1 cellular context compared by ENCODE assay signal in the genomic region with DNA sequence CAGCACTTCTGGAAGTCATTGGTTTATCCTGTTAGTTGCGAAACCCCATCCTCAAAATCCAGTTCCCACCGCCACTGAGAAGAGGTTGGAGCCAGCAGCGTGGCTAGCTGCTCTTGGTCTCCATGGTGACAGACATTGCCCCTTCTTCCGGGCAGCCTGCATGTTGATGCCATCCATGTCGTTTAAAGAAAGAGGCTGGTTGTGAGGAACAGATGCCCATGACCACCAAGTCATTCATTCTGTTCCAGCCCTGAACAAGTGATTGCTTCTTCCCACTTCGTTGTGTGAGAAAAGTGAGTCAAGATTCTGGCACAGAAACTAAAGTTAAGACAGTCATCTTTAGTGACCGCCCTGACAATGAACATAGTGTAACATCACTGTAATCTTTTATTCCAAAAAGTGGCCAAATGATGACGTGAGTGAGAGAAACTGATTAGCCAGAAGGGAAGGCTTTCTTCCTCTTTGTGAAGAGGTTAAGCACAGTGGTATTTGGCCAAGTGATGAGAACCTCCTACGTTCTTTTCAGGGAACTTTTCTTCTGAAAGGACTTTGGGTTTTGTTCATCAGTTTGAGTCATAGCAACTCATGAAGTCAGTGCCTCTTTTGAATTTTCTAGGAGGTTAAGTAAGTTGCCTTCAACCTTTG.
TF ChIP-seq lines count a peak whose summit lies in the region.

No MANE protein-coding gene starts in this region.

TF ChIP-seq in SK-N-SH treated with all-trans-retinoic acid at 6 μM for 48 hours, 23 proteins besides CTCF, POLR2A, EP300 and RAD21 (continued from another document):
- TF ChIP-seq, protein P1, sequence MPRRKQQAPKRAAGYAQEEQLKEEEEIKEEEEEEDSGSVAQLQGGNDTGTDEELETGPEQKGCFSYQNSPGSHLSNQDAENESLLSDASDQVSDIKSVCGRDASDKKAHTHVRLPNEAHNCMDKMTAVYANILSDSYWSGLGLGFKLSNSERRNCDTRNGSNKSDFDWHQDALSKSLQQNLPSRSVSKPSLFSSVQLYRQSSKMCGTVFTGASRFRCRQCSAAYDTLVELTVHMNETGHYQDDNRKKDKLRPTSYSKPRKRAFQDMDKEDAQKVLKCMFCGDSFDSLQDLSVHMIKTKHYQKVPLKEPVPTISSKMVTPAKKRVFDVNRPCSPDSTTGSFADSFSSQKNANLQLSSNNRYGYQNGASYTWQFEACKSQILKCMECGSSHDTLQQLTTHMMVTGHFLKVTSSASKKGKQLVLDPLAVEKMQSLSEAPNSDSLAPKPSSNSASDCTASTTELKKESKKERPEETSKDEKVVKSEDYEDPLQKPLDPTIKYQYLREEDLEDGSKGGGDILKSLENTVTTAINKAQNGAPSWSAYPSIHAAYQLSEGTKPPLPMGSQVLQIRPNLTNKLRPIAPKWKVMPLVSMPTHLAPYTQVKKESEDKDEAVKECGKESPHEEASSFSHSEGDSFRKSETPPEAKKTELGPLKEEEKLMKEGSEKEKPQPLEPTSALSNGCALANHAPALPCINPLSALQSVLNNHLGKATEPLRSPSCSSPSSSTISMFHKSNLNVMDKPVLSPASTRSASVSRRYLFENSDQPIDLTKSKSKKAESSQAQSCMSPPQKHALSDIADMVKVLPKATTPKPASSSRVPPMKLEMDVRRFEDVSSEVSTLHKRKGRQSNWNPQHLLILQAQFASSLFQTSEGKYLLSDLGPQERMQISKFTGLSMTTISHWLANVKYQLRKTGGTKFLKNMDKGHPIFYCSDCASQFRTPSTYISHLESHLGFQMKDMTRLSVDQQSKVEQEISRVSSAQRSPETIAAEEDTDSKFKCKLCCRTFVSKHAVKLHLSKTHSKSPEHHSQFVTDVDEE (CRISPR knock-in tag; IDR thresholded peaks at IDR 0.05) = no peak
- no peak for TF ChIP-seq OSR1 (CRISPR knock-in tag; IDR thresholded peaks at IDR 0.05)
- TF ChIP-seq ZNF565 (CRISPR knock-in tag; conservative IDR thresholded peaks at IDR 0.05; ENCODE audit: low read depth) = no peak
- TF ChIP-seq, protein P2, sequence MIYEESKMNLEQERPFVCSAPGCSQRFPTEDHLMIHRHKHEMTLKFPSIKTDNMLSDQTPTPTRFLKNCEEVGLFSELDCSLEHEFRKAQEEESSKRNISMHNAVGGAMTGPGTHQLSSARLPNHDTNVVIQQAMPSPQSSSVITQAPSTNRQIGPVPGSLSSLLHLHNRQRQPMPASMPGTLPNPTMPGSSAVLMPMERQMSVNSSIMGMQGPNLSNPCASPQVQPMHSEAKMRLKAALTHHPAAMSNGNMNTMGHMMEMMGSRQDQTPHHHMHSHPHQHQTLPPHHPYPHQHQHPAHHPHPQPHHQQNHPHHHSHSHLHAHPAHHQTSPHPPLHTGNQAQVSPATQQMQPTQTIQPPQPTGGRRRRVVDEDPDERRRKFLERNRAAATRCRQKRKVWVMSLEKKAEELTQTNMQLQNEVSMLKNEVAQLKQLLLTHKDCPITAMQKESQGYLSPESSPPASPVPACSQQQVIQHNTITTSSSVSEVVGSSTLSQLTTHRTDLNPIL (CRISPR knock-in tag; IDR thresholded peaks at IDR 0.05; ENCODE audit: low read depth) = no peak
- no peak for TF ChIP-seq TOX (CRISPR knock-in tag; IDR thresholded peaks at IDR 0.05; ENCODE audit: borderline replicate concordance)
TF ChIP-seq in SK-N-SH treated with all-trans-retinoic acid at 6 μM for 48 hours: peak in this region for 0.
